ENCODE assay signal across 8 cellular contexts in genomic region chr11:132125855-132126841, GRCh38.
DNase-seq lines count a peak whose midpoint lies in the region; ATAC-seq, FAIRE-seq and TF ChIP-seq lines count a peak whose summit lies in the region.

No MANE protein-coding gene starts in this region.

- TF ChIP-seq CTCF in HFF-Myc (IDR thresholded peaks at IDR 0.05; ENCODE audit: low read depth, low read length, missing control alignments), result no peak
- TF ChIP-seq CTCF in RWPE2 (IDR thresholded peaks at IDR 0.05; ENCODE audit: poor library complexity, severe bottlenecking), result no peak
- no peak for TF ChIP-seq CTCF in heart right ventricle (IDR thresholded peaks at IDR 0.05)

- whole genome bisulfite sequencing in heart right ventricle, 2 donors, result 13 to 20% methylated on average over 21 of the region's 21 CpGs
- 20 to 26% (median 20%) methylated on average over 21 of the region's 21 CpGs for WGBS in small intestine, 3 donors

- peaks cover 7% of the 10 kb centered on the region for H3K4me1 ChIP-seq in RWPE2 (ENCODE audit: insufficient read depth, poor library complexity, severe bottlenecking)
- H3K4me1 ChIP-seq in heart right ventricle, result peaks cover 0 to 19% (median 14%) of the 10 kb centered on the region in 9 donors
- H3K4me1 ChIP-seq in small intestine (ENCODE audit: control insufficient read depth in 2 of 2, insufficient read depth in 1 of 2, low read depth in 1 of 2, low read length in 1 of 2), result no peaks in the 10 kb centered on the region

- H3K36me3 ChIP-seq in RWPE2 (ENCODE audit: low read depth) (no peaks in the 10 kb centered on the region), heart right ventricle (no peaks in the 10 kb centered on the region), small intestine (ENCODE audit: control insufficient read depth in 2 of 2, insufficient read depth in 2 of 2, low read length in 2 of 2) (no peaks in the 10 kb centered on the region)

- ATAC-seq in RWPE2 (ENCODE audit: low read depth) (peak; percentile 58), heart right ventricle (peak in 7 of 8 donors; percentile 27 to 61 (median 53))

- H3K9me3 ChIP-seq in RWPE2 (ENCODE audit: severe bottlenecking) (no peaks in the 10 kb centered on the region), heart right ventricle (no peaks in the 10 kb centered on the region), small intestine (ENCODE audit: control insufficient read depth, low read depth) (no peaks in the 10 kb centered on the region)

- intact Hi-C loops in heart right ventricle (cut with DNase I), result loop anchor here in 8 of 10 donors (5.0 to 10.0 kb wide), 3 partner anchors 101 to 261 kb away; no protein-coding TSS in a partner anchor

- H3K27ac ChIP-seq in RWPE2 (ENCODE audit: poor library complexity, severe bottlenecking), result peak overlapping the region; percentile 89
- peak overlapping the region in 4 of 10 donors; percentile 1 to 68 (median 42) for H3K27ac ChIP-seq in heart right ventricle
- H3K27ac ChIP-seq in small intestine (ENCODE audit: low read depth in 1 of 2, low read length in 1 of 2), result peak overlapping the region in 1 of 2 donors; percentile 4

- peak; percentile 55 for DNase-seq in AG20443 (ENCODE audit: low spot score)
- no peak for DNase-seq in HFF-Myc (ENCODE audit: extremely low read depth, low read depth)
- DNase-seq in RWPE2 (ENCODE audit: low spot score), result no peak
- DNase-seq in heart right ventricle, result no peak
- peak; percentile 9 for DNase-seq in small intestine
- DNase-seq in MV-4-11 (lab: John Stamatoyannopoulos, UW), result no peak
- DNase-seq in HuH-7.5 (ENCODE audit: low spot score), result no peak
- no peak for DNase-seq in stimulated activated CD4-positive, alpha-beta T cell treated with anti-CD3 and anti-CD28 coated beads, Interleukin-4, amount 100 ng/mL, for 1 hour

- H3K27me3 ChIP-seq in RWPE2 (ENCODE audit: insufficient read depth, poor library complexity, severe bottlenecking), result no peaks in the 10 kb centered on the region
- peaks cover 0 to 25% (median 0%) of the 10 kb centered on the region in 7 donors for H3K27me3 ChIP-seq in heart right ventricle
- no peaks in the 10 kb centered on the region for H3K27me3 ChIP-seq in small intestine (ENCODE audit: control insufficient read depth in 2 of 2, insufficient read depth in 2 of 2, low read length in 2 of 2)

- H3K4me3 ChIP-seq in HFF-Myc (replicated peaks; ENCODE audit: low read depth, low read length) (peak overlapping the region; percentile 30), RWPE2 (ENCODE audit: severe bottlenecking) (no peak overlapping the region), heart right ventricle (peak overlapping the region in 8 of 10 donors; percentile 17 to 47 (median 39)), small intestine (ENCODE audit: low read depth in 1 of 2, low read length in 2 of 2) (no peak overlapping the region)

- no peak for FAIRE-seq in small intestine (lab: Jason Lieb, UNC)

Comparison
In these comparisons a context has a peak if more than half of its experiments do, and no peak if none do; other contexts are left out.
1. DNase-seq: peak in AG20443 (single experiment) and small intestine (single experiment); none in HFF-Myc (single experiment), RWPE2 (single experiment), heart right ventricle (0 of 2), MV-4-11 (single experiment), HuH-7.5 (single experiment) and stimulated activated CD4-positive, alpha-beta T cell treated with anti-CD3 and anti-CD28 coated beads, Interleukin-4, amount 100 ng/mL, for 1 hour (single experiment).
2. H3K4me3 ChIP-seq: peak in HFF-Myc (single experiment) and heart right ventricle (8 of 10); none in RWPE2 (single experiment) and small intestine (0 of 2).